18 cellular contexts compared by ENCODE assay signal in genomic region chr6:157668690-157669089, GRCh38.
DNase-seq lines count a peak whose midpoint lies in the region; ATAC-seq and TF ChIP-seq lines count a peak whose summit lies in the region.
"Had no signal": no experiment of that assay in that cellular context is flagged by ENCODE, and none has a peak within 500 bp of the region (broad histone marks: within the 10 kb centered on the region; RNA-seq: fewer than 3 reads in every experiment).

No MANE protein-coding gene starts in this region.

- no peaks in the 10 kb centered on the region for H3K9me3 Mint-ChIP-seq in activated T-helper 2 cell treated with anti-CD3 and anti-CD28 coated beads, Interferon-gamma antibody, Interleukin-2, Interleukin-4, amounts not matched to agents 10 μg/mL and 5 μg/mL and 100 μg/mL, durations not matched to agents 14 hours and 24 hours and 36 hours
- H3K9me3 Mint-ChIP-seq in effector memory CD8-positive, alpha-beta T cell, result no peaks in the 10 kb centered on the region

- peaks cover 26% of the 10 kb centered on the region for H3K4me1 ChIP-seq in left ventricle myocardium inferior
- peaks cover 0 to 27% (median 15%) of the 10 kb centered on the region in 3 donors for H3K4me1 ChIP-seq in gastroesophageal sphincter
- H3K4me1 ChIP-seq in skeletal muscle satellite cell (ENCODE audit: control insufficient read depth, insufficient read depth, low read length), result peaks cover 38% of the 10 kb centered on the region
- peaks cover 24% of the 10 kb centered on the region for H3K4me1 ChIP-seq in vagina

- no peak for TF ChIP-seq EP300 in gastroesophageal sphincter (IDR thresholded peaks at IDR 0.05)

- TF ChIP-seq CTCF in left ventricle myocardium inferior (IDR thresholded peaks at IDR 0.05; ENCODE audit: borderline replicate concordance) (no peak), gastroesophageal sphincter (IDR thresholded peaks at IDR 0.05) (no peak), vagina (IDR thresholded peaks at IDR 0.05) (no peak)

- peaks cover 12% of the 10 kb centered on the region for H3K27me3 Mint-ChIP-seq in activated T-helper 2 cell treated with anti-CD3 and anti-CD28 coated beads, Interferon-gamma antibody, Interleukin-2, Interleukin-4, amounts not matched to agents 10 μg/mL and 5 μg/mL and 100 μg/mL, durations not matched to agents 14 hours and 24 hours and 36 hours (ENCODE audit: low read depth)
- H3K27me3 Mint-ChIP-seq in effector memory CD8-positive, alpha-beta T cell, result peaks cover 0 to 6% of the 10 kb centered on the region in 2 donors

- no peaks in the 10 kb centered on the region for H3K36me3 Mint-ChIP-seq in activated T-helper 2 cell treated with anti-CD3 and anti-CD28 coated beads, Interferon-gamma antibody, Interleukin-2, Interleukin-4, amounts not matched to agents 10 μg/mL and 5 μg/mL and 100 μg/mL, durations not matched to agents 14 hours and 24 hours and 36 hours (ENCODE audit: low read depth)
- H3K36me3 Mint-ChIP-seq in effector memory CD8-positive, alpha-beta T cell (ENCODE audit: insufficient read depth), result no peaks in the 10 kb centered on the region

- WGBS in gastroesophageal sphincter (ENCODE audit: low coverage in 1 of 2), 2 donors, result 87 to 100% methylated on average over 2 of the region's 2 CpGs

- no peak overlapping the region for H3K4me3 ChIP-seq in left ventricle myocardium inferior
- no peak overlapping the region for H3K4me3 ChIP-seq in gastroesophageal sphincter
- no peak overlapping the region for H3K4me3 ChIP-seq in skeletal muscle satellite cell (ENCODE audit: low read length)
- no peak overlapping the region for H3K4me3 ChIP-seq in vagina
- H3K4me3 ChIP-seq: A549, PC-9 had no signal

- H3K27me3 ChIP-seq in left ventricle myocardium inferior (ENCODE audit: low read depth) (no peaks in the 10 kb centered on the region), gastroesophageal sphincter (no peaks in the 10 kb centered on the region), skeletal muscle satellite cell (ENCODE audit: control insufficient read depth, insufficient read depth, low read length) (no peaks in the 10 kb centered on the region), vagina (no peaks in the 10 kb centered on the region)

- no peak for TF ChIP-seq POLR2A in gastroesophageal sphincter (IDR thresholded peaks at IDR 0.05)
- no peak for TF ChIP-seq POLR2A in vagina (IDR thresholded peaks at IDR 0.05)

- peak overlapping the region; percentile 73 for H3K9ac ChIP-seq in skeletal muscle satellite cell (ENCODE audit: low read depth, low read length)

- H3K9me3 ChIP-seq in left ventricle myocardium inferior (replicated peaks) (no peaks in the 10 kb centered on the region), gastroesophageal sphincter (no peaks in the 10 kb centered on the region), skeletal muscle satellite cell (replicated peaks; ENCODE audit: low read length) (no peaks in the 10 kb centered on the region), vagina (no peaks in the 10 kb centered on the region)
- H3K9me3 ChIP-seq: A549 had no signal

- H3K27ac Mint-ChIP-seq in activated T-helper 2 cell treated with anti-CD3 and anti-CD28 coated beads, Interferon-gamma antibody, Interleukin-2, Interleukin-4, amounts not matched to agents 10 μg/mL and 5 μg/mL and 100 μg/mL, durations not matched to agents 14 hours and 24 hours and 36 hours, result no peak overlapping the region
- H3K27ac Mint-ChIP-seq in effector memory CD8-positive, alpha-beta T cell, result no peak overlapping the region

- H3K4me1 Mint-ChIP-seq in activated T-helper 2 cell treated with anti-CD3 and anti-CD28 coated beads, Interferon-gamma antibody, Interleukin-2, Interleukin-4, amounts not matched to agents 10 μg/mL and 5 μg/mL and 100 μg/mL, durations not matched to agents 14 hours and 24 hours and 36 hours (ENCODE audit: low read depth), result peaks cover 5% of the 10 kb centered on the region
- H3K4me1 Mint-ChIP-seq in effector memory CD8-positive, alpha-beta T cell (ENCODE audit: low read depth in 2 of 2), result peaks cover 2 to 5% of the 10 kb centered on the region in 2 donors

- no peak for ATAC-seq in Right ventricle myocardium superior (ENCODE audit: poor library complexity)
- ATAC-seq in gastroesophageal sphincter, result no peak
- ATAC-seq in effector memory CD8-positive, alpha-beta T cell (replicated peaks), result no peak

- DNase-seq in left ventricle myocardium inferior, result no peak
- DNase-seq in Right ventricle myocardium superior, result no peak
- no peak for DNase-seq in vagina (ENCODE audit: extremely low spot score in 2 of 2)
- DNase-seq in NCI-H82 (lab: John Stamatoyannopoulos, UW), result no peak
- DNase-seq in activated T-helper 2 cell treated with anti-CD3 and anti-CD28 coated beads, Interferon-gamma antibody, Interleukin-2, Interleukin-4, amounts not matched to agents 10 μg/mL and 5 μg/mL and 100 μg/mL, durations not matched to agents 14 hours and 24 hours and 36 hours (ENCODE audit: low spot score), result no peak
- no peak for DNase-seq in effector memory CD8-positive, alpha-beta T cell
- DNase-seq: DMS 273 treated with DMSO at 0.1 percent for 48 hours, KBM-7, MV-4-11, NCI-H1417 treated with DMSO at 0.1 percent for 48 hours, NCI-H1930, NCI-H2171 treated with DMSO at 0.1 percent for 48 hours, NCI-H774, PC-9 had no signal

- no peak overlapping the region for H3K4me2 ChIP-seq in skeletal muscle satellite cell (ENCODE audit: low read length)
- H3K4me2 ChIP-seq: PC-9 had no signal

- intact Hi-C loops in left ventricle myocardium inferior (cut with micrococcal nuclease) (loop anchor here (5.0 kb wide), 1 partner anchor 351 kb away; no protein-coding TSS in a partner anchor), Right ventricle myocardium superior (cut with DNase I) (loop anchor here (5.0 to 10.0 kb wide), 2 partner anchors 284 to 351 kb away; partner anchors contain the start of gene ZDHHC14), vagina (cut with DNase I) (loop anchor here (10.0 kb wide), 2 partner anchors 64 to 344 kb away; partner anchors contain the start of gene TMEM242)
- intact Hi-C loops in activated T-helper 2 cell treated with anti-CD3 and anti-CD28 coated beads, Interferon-gamma antibody, Interleukin-2, Interleukin-4, amounts not matched to agents 10 μg/mL and 5 μg/mL and 100 μg/mL, durations not matched to agents 14 hours and 24 hours and 36 hours (cut with micrococcal nuclease), result loop anchor here (10.0 kb wide), 1 partner anchor 216 kb away; no protein-coding TSS in a partner anchor

- H3K36me3 ChIP-seq in left ventricle myocardium inferior (peaks cover 4% of the 10 kb centered on the region), gastroesophageal sphincter (peaks cover 0 to 5% of the 10 kb centered on the region in 2 donors), skeletal muscle satellite cell (ENCODE audit: insufficient read depth, low read length) (no peaks in the 10 kb centered on the region), vagina (no peaks in the 10 kb centered on the region)

- H3K27ac ChIP-seq in left ventricle myocardium inferior (replicated peaks), result peak overlapping the region; percentile 75
- H3K27ac ChIP-seq in gastroesophageal sphincter, result peak overlapping the region in 3 of 4 donors; percentile 57 to 77 (median 74)
- peak overlapping the region; percentile 78 for H3K27ac ChIP-seq in vagina
- H3K27ac ChIP-seq: A549, C4-2B, PC-9 had no signal

- no peak overlapping the region for H3K4me3 Mint-ChIP-seq in activated T-helper 2 cell treated with anti-CD3 and anti-CD28 coated beads, Interferon-gamma antibody, Interleukin-2, Interleukin-4, amounts not matched to agents 10 μg/mL and 5 μg/mL and 100 μg/mL, durations not matched to agents 14 hours and 24 hours and 36 hours (ENCODE audit: low read depth)
- no peak overlapping the region for H3K4me3 Mint-ChIP-seq in effector memory CD8-positive, alpha-beta T cell
